ENCODE assay signal across 1 cellular context in the genomic region with DNA sequence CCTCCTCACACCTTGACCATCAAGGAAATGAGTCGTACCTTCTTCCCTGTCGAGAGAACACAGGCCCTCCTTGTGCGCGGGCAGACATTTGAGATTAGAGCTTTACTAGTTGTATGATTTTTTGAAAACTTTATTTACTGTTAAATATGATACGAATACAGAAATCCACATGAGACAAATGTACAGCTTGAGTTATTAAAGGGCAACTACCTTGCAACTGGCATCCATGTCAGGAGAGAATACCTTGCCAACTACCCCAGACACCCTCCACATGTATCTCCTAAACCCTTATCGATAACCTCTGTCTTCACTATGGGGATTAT.
TF ChIP-seq lines count a peak whose summit lies in the region.

No MANE protein-coding gene starts in this region.

TF ChIP-seq in GM12878, 131 proteins besides CTCF, POLR2A, EP300 and RAD21:
- TF ChIP-seq IKZF2 (IDR thresholded peaks at IDR 0.05) = 0 out of 4 replicates have a peak, but pooled peaks of 1 of the 2 experiments have one; percentile 83
- no peak for TF ChIP-seq TBL1XR1 (IDR thresholded peaks at IDR 0.05; ENCODE audit: low read depth, low read length)
- no peak for TF ChIP-seq ZNF217 (IDR thresholded peaks at IDR 0.05)
- TF ChIP-seq MEF2B (IDR thresholded peaks at IDR 0.05; ENCODE audit: partially characterized antibody, poor library complexity, severe bottlenecking) = peak; percentile 46
- TF ChIP-seq, protein P1, sequence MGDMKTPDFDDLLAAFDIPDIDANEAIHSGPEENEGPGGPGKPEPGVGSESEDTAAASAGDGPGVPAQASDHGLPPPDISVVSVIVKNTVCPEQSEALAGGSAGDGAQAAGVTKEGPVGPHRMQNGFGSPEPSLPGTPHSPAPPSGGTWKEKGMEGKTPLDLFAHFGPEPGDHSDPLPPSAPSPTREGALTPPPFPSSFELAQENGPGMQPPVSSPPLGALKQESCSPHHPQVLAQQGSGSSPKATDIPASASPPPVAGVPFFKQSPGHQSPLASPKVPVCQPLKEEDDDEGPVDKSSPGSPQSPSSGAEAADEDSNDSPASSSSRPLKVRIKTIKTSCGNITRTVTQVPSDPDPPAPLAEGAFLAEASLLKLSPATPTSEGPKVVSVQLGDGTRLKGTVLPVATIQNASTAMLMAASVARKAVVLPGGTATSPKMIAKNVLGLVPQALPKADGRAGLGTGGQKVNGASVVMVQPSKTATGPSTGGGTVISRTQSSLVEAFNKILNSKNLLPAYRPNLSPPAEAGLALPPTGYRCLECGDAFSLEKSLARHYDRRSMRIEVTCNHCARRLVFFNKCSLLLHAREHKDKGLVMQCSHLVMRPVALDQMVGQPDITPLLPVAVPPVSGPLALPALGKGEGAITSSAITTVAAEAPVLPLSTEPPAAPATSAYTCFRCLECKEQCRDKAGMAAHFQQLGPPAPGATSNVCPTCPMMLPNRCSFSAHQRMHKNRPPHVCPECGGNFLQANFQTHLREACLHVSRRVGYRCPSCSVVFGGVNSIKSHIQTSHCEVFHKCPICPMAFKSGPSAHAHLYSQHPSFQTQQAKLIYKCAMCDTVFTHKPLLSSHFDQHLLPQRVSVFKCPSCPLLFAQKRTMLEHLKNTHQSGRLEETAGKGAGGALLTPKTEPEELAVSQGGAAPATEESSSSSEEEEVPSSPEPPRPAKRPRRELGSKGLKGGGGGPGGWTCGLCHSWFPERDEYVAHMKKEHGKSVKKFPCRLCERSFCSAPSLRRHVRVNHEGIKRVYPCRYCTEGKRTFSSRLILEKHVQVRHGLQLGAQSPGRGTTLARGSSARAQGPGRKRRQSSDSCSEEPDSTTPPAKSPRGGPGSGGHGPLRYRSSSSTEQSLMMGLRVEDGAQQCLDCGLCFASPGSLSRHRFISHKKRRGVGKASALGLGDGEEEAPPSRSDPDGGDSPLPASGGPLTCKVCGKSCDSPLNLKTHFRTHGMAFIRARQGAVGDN (IDR thresholded peaks at IDR 0.05) = 0 out of 2 replicates have a peak, but pooled peaks have one; percentile 16
- TF ChIP-seq, protein P2, sequence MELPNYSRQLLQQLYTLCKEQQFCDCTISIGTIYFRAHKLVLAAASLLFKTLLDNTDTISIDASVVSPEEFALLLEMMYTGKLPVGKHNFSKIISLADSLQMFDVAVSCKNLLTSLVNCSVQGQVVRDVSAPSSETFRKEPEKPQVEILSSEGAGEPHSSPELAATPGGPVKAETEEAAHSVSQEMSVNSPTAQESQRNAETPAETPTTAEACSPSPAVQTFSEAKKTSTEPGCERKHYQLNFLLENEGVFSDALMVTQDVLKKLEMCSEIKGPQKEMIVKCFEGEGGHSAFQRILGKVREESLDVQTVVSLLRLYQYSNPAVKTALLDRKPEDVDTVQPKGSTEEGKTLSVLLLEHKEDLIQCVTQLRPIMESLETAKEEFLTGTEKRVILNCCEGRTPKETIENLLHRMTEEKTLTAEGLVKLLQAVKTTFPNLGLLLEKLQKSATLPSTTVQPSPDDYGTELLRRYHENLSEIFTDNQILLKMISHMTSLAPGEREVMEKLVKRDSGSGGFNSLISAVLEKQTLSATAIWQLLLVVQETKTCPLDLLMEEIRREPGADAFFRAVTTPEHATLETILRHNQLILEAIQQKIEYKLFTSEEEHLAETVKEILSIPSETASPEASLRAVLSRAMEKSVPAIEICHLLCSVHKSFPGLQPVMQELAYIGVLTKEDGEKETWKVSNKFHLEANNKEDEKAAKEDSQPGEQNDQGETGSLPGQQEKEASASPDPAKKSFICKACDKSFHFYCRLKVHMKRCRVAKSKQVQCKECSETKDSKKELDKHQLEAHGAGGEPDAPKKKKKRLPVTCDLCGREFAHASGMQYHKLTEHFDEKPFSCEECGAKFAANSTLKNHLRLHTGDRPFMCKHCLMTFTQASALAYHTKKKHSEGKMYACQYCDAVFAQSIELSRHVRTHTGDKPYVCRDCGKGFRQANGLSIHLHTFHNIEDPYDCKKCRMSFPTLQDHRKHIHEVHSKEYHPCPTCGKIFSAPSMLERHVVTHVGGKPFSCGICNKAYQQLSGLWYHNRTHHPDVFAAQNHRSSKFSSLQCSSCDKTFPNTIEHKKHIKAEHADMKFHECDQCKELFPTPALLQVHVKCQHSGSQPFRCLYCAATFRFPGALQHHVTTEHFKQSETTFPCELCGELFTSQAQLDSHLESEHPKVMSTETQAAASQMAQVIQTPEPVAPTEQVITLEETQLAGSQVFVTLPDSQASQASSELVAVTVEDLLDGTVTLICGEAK (IDR thresholded peaks at IDR 0.05; ENCODE audit: borderline replicate concordance) = peak; percentile 31; the same call in 1 of the 2 replicates
- 0 out of 2 replicates have a peak, but pooled peaks have one; percentile 47 for TF ChIP-seq ATF7 (IDR thresholded peaks at IDR 0.05; ENCODE audit: low read depth)
